In the genomic region with DNA sequence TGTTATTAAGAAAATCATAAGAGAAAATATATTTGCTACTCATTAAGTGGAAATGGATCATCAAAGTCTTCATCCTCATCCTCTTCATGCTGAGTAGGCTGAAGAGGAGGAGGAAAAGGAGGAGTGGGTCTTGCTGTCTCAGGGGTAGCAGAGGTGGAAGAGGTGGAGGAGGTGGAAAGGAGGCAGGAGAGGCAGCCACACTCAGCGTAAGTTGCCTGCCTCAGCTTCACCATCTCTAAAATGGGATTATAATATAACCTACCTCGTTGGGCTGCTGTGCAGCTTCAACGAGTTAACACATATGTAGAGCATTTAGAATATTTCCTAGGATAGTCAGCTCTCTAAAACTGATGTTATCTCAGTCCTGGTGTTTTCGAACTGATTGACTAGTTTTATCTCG, we compare ENCODE assay signal across 37 cellular contexts. TPM values are rescaled to one million over a fixed set of nuclear protein-coding genes. Genes with fewer than 3 reads are reported as not detected.
A peak's percentile ranks its signal among the peaks of the same experiment; 100 is the strongest.
DNase-seq lines count a peak whose midpoint lies in the region; ATAC-seq, FAIRE-seq and TF ChIP-seq lines count a peak whose summit lies in the region.
"Had no signal": no experiment of that assay in that cellular context is flagged by ENCODE, and none has a peak within 500 bp of the region (broad histone marks: within the 10 kb centered on the region; RNA-seq: fewer than 3 reads in every experiment).

No MANE protein-coding gene starts in this region.

- H3K27me3 ChIP-seq in HepG2 (ENCODE audit: control insufficient read depth in 1 of 2, insufficient read depth in 2 of 2, low read length in 2 of 2) (no peaks in the 10 kb centered on the region), right lobe of liver (no peaks in the 10 kb centered on the region), esophagus muscularis mucosa (peaks cover 0 to 11% (median 3%) of the 10 kb centered on the region in 4 donors)
- H3K27me3 ChIP-seq: BE2C, BLaER1 had no signal

- in situ Hi-C loops in HepG2 (cut with HindIII; ENCODE audit: extremely low pct_ligation_motif_present, low pct_unique_long_range_greater_than_20kb) = loop anchor here (10.0 kb wide), 1 partner anchor 144 kb away; no protein-coding TSS in a partner anchor

- 98% methylated on average over 5 of the region's 5 CpGs for WGBS in HepG2 (ENCODE audit: low lambda C conversion rate)
- 77% methylated on average over 3 of the region's 5 CpGs for WGBS in right lobe of liver (ENCODE audit: insufficient coverage, low coverage, low lambda C conversion rate, missing lambda C conversion rate)
- WGBS in esophagus muscularis mucosa = 95% methylated on average over 5 of the region's 5 CpGs

- TF ChIP-seq CTCF in HepG2 (CRISPR knock-in tag; IDR thresholded peaks at IDR 0.05) (no peak), right lobe of liver (IDR thresholded peaks at IDR 0.05) (no peak), HEK293 (tag by site-specific recombination; IDR thresholded peaks at IDR 0.05) (no peak), esophagus muscularis mucosa (IDR thresholded peaks at IDR 0.05) (no peak)

- DNase-seq in HepG2 (ENCODE audit: low spot score) (no peak), right lobe of liver (no peak), esophagus muscularis mucosa (ENCODE audit: extremely low spot score) (peak; percentile 57), islet precursor cell (peak; percentile 11), erythroblast (lab: John Stamatoyannopoulos, UW) (no peak), NCI-H82 (lab: John Stamatoyannopoulos, UW) (no peak)
- DNase-seq in activated CD4-positive, alpha-beta T cell treated with anti-CD3 and anti-CD28 coated beads, Interleukin-2, amount 10 ng/mL, durations not matched to agents 7 days and 5 days = no peak
- DNase-seq: 8988T; ACHN; AML-193; BE2C; C1 segment of cervical spinal cord; Caco-2; Calu3; CD4-positive, alpha-beta memory T cell; CD4-positive, alpha-beta T cell; CD4-positive, CD25-positive, alpha-beta regulatory T cell; CD8-positive, alpha-beta memory T cell; CD8-positive, alpha-beta T cell; COR-L47; DMS 273 treated with DMSO at 0.1 percent for 48 hours; DMS153; DMS53; DMS79; DMS79 treated with DMSO at 0.1 percent for 48 hours; DND-41; EL had no signal

- H2AFZ ChIP-seq in HepG2 (ENCODE audit: low read length) = no peak overlapping the region

- H3K4me2 ChIP-seq in HepG2 (ENCODE audit: low read depth, low read length) = no peak overlapping the region
- H3K4me2 ChIP-seq: A549; BLaER1; BLaER1 treated with 17β-estradiol and CSF1 and Interleukin-3, amounts not matched to agents 10 nM and 100 nM had no signal

- no peaks in the 10 kb centered on the region for H3K36me3 ChIP-seq in HepG2 (replicated peaks in 1 of 2; ENCODE audit: control insufficient read depth in 1 of 2, insufficient read depth in 2 of 2, low read length in 2 of 2)
- no peaks in the 10 kb centered on the region for H3K36me3 ChIP-seq in right lobe of liver
- H3K36me3 ChIP-seq in HEK293 (ENCODE audit: control insufficient read depth in 2 of 2, insufficient read depth in 1 of 2, low read length in 2 of 2) = no peaks in the 10 kb centered on the region
- H3K36me3 ChIP-seq in esophagus muscularis mucosa = no peaks in the 10 kb centered on the region
- H3K36me3 ChIP-seq: BE2C; BLaER1; BLaER1 treated with 17β-estradiol and CSF1 and Interleukin-3, amounts not matched to agents 10 nM and 100 nM had no signal

- H3K4me1 ChIP-seq in HepG2 (ENCODE audit: insufficient read depth, low read length) = peaks cover 19% of the 10 kb centered on the region
- H3K4me1 ChIP-seq in right lobe of liver = peaks cover 0 to 6% (median 0%) of the 10 kb centered on the region in 4 donors
- no peaks in the 10 kb centered on the region for H3K4me1 ChIP-seq in HEK293 (ENCODE audit: control insufficient read depth, insufficient read depth, low read length)
- H3K4me1 ChIP-seq in esophagus muscularis mucosa = peaks cover 0 to 13% (median 12%) of the 10 kb centered on the region in 4 donors
- H3K4me1 ChIP-seq: BE2C, BLaER1, Caco-2 had no signal

- BruUV-seq in HepG2 (replicated peaks; lab: Mats Ljungman, UMichigan) = no TSS peak

- H3K27me3 Mint-ChIP-seq in activated CD4-positive, alpha-beta T cell treated with anti-CD3 and anti-CD28 coated beads, Interleukin-2, amount 10 ng/mL, durations not matched to agents 7 days and 5 days = peaks cover 19% of the 10 kb centered on the region
- H3K27me3 Mint-ChIP-seq: B cell had no signal

- H3K27ac Mint-ChIP-seq in activated CD4-positive, alpha-beta T cell treated with anti-CD3 and anti-CD28 coated beads, Interleukin-2, amount 10 ng/mL, durations not matched to agents 7 days and 5 days = no peak overlapping the region
- H3K27ac Mint-ChIP-seq: B cell; CD14-positive monocyte; CD4-positive, alpha-beta memory T cell; CD4-positive, alpha-beta T cell; CD8-positive, alpha-beta memory T cell; CD8-positive, alpha-beta T cell had no signal

- TF ChIP-seq POLR2A in HepG2 (IDR thresholded peaks at IDR 0.05; ENCODE audit: insufficient read depth in 1 of 2, low read depth in 2 of 2, low read length in 2 of 2) (no peak), right lobe of liver (IDR thresholded peaks at IDR 0.05) (no peak), esophagus muscularis mucosa (IDR thresholded peaks at IDR 0.05; ENCODE audit: low read depth) (no peak), erythroblast (IDR thresholded peaks at IDR 0.05; ENCODE audit: low read length) (no peak)

- intact Hi-C loops in HepG2 (cut with micrococcal nuclease; ENCODE audit: unreplicated experiment) = no loop called here
- intact Hi-C loops in right lobe of liver (cut with DNase I) = loop anchor here in 1 of 2 donors (10.0 kb wide), 1 partner anchor 66 kb away; no protein-coding TSS in a partner anchor
- intact Hi-C loops in esophagus muscularis mucosa (cut with DNase I) = no loop called here

- ATAC-seq in HepG2 = no peak
- no peak for ATAC-seq in right lobe of liver
- ATAC-seq: A549; CD8-positive, alpha-beta T cell had no signal

- no peaks in the 10 kb centered on the region for H3K36me3 Mint-ChIP-seq in activated CD4-positive, alpha-beta T cell treated with anti-CD3 and anti-CD28 coated beads, Interleukin-2, amount 10 ng/mL, durations not matched to agents 7 days and 5 days (ENCODE audit: low read depth)
- H3K36me3 Mint-ChIP-seq: CD14-positive monocyte; CD4-positive, alpha-beta memory T cell; CD4-positive, CD25-positive, alpha-beta regulatory T cell; CD8-positive, alpha-beta T cell had no signal

- CTCF ChIA-PET in HepG2 (lab: Yijun Ruan, JAX; ENCODE audit: low intra/inter-chr PET ratio, low total read pairs) = no interaction called here
- CTCF ChIA-PET in HEK293 (lab: Yijun Ruan, JAX) = no interaction called here
- CTCF ChIA-PET in activated CD4-positive, alpha-beta T cell treated with anti-CD3 and anti-CD28 coated beads, Interleukin-2, amount 10 ng/mL, durations not matched to agents 7 days and 5 days (lab: Charles Lee) = interaction anchor here (1.3 kb wide), 1 partner anchor 10 kb away, joined by 4 read pairs; no protein-coding TSS in a partner anchor

- H3K4me3 ChIP-seq in HepG2 (replicated peaks in 1 of 3; ENCODE audit: insufficient read depth in 1 of 3, low read depth in 2 of 3, low read length in 3 of 3) (no peak overlapping the region), right lobe of liver (no peak overlapping the region), HEK293 (ENCODE audit: low read depth, low read length) (no peak overlapping the region), esophagus muscularis mucosa (no peak overlapping the region)
- H3K4me3 ChIP-seq: A549; BLaER1; BLaER1 treated with 17β-estradiol and CSF1 and Interleukin-3, amounts not matched to agents 10 nM and 100 nM had no signal

- no peak for TF ChIP-seq RAD21 in HepG2 (CRISPR knock-in tag; IDR thresholded peaks at IDR 0.05)

- H4K20me1 ChIP-seq in HepG2 (ENCODE audit: insufficient read depth, low read length) = no peaks in the 10 kb centered on the region
- H4K20me1 ChIP-seq: BLaER1; BLaER1 treated with 17β-estradiol and CSF1 and Interleukin-3, amounts not matched to agents 10 nM and 100 nM had no signal

- no peaks in the 10 kb centered on the region for H3K4me1 Mint-ChIP-seq in activated CD4-positive, alpha-beta T cell treated with anti-CD3 and anti-CD28 coated beads, Interleukin-2, amount 10 ng/mL, durations not matched to agents 7 days and 5 days

- peaks cover 3% of the 10 kb centered on the region for H3K79me2 ChIP-seq in HepG2 (ENCODE audit: insufficient read depth, low read length)

- POLR2A ChIA-PET in HepG2 (lab: Yijun Ruan, JAX) (no interaction called here), HEK293 (lab: Yijun Ruan, JAX) (no interaction called here)
- POLR2A ChIA-PET in activated CD4-positive, alpha-beta T cell treated with anti-CD3 and anti-CD28 coated beads, Interleukin-2, amount 10 ng/mL, durations not matched to agents 7 days and 5 days (lab: Charles Lee) = no interaction called here

- TF ChIP-seq EP300 in HepG2 (IDR thresholded peaks at IDR 0.05; ENCODE audit: low read depth in 2 of 2, low read length in 2 of 2) (no peak), HepG2 (CRISPR knock-in tag; IDR thresholded peaks at IDR 0.05; ENCODE audit: borderline replicate concordance) (no peak), esophagus muscularis mucosa (IDR thresholded peaks at IDR 0.05) (no peak)

- H3K9me3 ChIP-seq in HepG2 (ENCODE audit: low read length) = no peaks in the 10 kb centered on the region
- no peaks in the 10 kb centered on the region for H3K9me3 ChIP-seq in right lobe of liver
- no peaks in the 10 kb centered on the region for H3K9me3 ChIP-seq in HEK293 (ENCODE audit: control insufficient read depth, insufficient read depth, low read depth, low read length)
- H3K9me3 ChIP-seq in esophagus muscularis mucosa = peaks cover 0 to 7% (median 3%) of the 10 kb centered on the region in 4 donors
- H3K9me3 ChIP-seq: BE2C; BLaER1; BLaER1 treated with 17β-estradiol and CSF1 and Interleukin-3, amounts not matched to agents 10 nM and 100 nM; Caco-2 had no signal

- H3K4me3 Mint-ChIP-seq in activated CD4-positive, alpha-beta T cell treated with anti-CD3 and anti-CD28 coated beads, Interleukin-2, amount 10 ng/mL, durations not matched to agents 7 days and 5 days = no peak overlapping the region
- H3K4me3 Mint-ChIP-seq: B cell; CD14-positive monocyte; CD4-positive, alpha-beta memory T cell; CD4-positive, alpha-beta T cell; CD4-positive, CD25-positive, alpha-beta regulatory T cell; CD8-positive, alpha-beta memory T cell; CD8-positive, alpha-beta T cell had no signal

- H3K27ac ChIP-seq in HepG2 (ENCODE audit: extremely low read length, insufficient read depth, low read length) (no peak overlapping the region), right lobe of liver (no peak overlapping the region), HEK293 (ENCODE audit: extremely low read depth, low read depth, low read length) (no peak overlapping the region), esophagus muscularis mucosa (replicated peaks in 1 of 4) (no peak overlapping the region)
- H3K27ac ChIP-seq: 22Rv1; A549; BLaER1; BLaER1 treated with 17β-estradiol and CSF1 and Interleukin-3, amounts not matched to agents 10 nM and 100 nM; C4-2B had no signal

- H3K9ac ChIP-seq in HepG2 (ENCODE audit: insufficient read depth, low read depth, low read length) = no peak overlapping the region
- H3K9ac ChIP-seq: BLaER1; BLaER1 treated with 17β-estradiol and CSF1 and Interleukin-3, amounts not matched to agents 10 nM and 100 nM had no signal

- no peak for FAIRE-seq in HepG2 (lab: Jason Lieb, UNC)
- FAIRE-seq: A204.1, A549, D721Med had no signal

- no peaks in the 10 kb centered on the region for H3K9me3 Mint-ChIP-seq in activated CD4-positive, alpha-beta T cell treated with anti-CD3 and anti-CD28 coated beads, Interleukin-2, amount 10 ng/mL, durations not matched to agents 7 days and 5 days
- H3K9me3 Mint-ChIP-seq: CD8-positive, alpha-beta memory T cell had no signal

RNA-seq across cellular contexts. Expression of a gene that starts 4.3 kb away (rescaled TPM):
- 89.8 and 134 TPM in 2 replicates for total RNA-seq in HepG2 (2016; rRNA removed; fragmentation: Illumina TruSeq; extraction: Trizol)
- 6.6 and 8.5 TPM in 2 replicates for total RNA-seq in HepG2 (2016; cell fraction: cytosol; rRNA removed; fragmentation: Illumina TruSeq; extraction: Trizol; ENCODE audit: low read depth)
- 89.7 and 128 TPM in 2 replicates for total RNA-seq in HepG2 (2016; cell fraction: insoluble cytoplasmic fraction; rRNA removed; fragmentation: Illumina TruSeq; extraction: Trizol)
- 27.4 and 29.4 TPM in 2 replicates for total RNA-seq in HepG2 (2016; cell fraction: membrane; rRNA removed; fragmentation: Illumina TruSeq; extraction: Trizol)
- total RNA-seq in HepG2 (2016; cell fraction: nucleus; rRNA removed; fragmentation: Illumina TruSeq; extraction: Trizol) = 108 and 113 TPM in 2 replicates
- polyA plus RNA-seq in HepG2 (2011; rRNA removed) = 29.5 and 36.9 TPM in 2 replicates
- 14.6 and 19.2 TPM in 2 replicates for polyA plus RNA-seq in HepG2 (2011; cell fraction: cytosol; rRNA removed)
- 34.7 and 34.9 TPM in 2 replicates for polyA plus RNA-seq in HepG2 (2011; cell fraction: nucleus; rRNA removed)
- 29.4 and 36.8 TPM in 2 replicates for polyA plus RNA-seq in HepG2 (2012)
- 2.2 and 2.6 TPM in 2 replicates for polyA plus RNA-seq in HepG2 (2016; cell fraction: cytosol; fragmentation: Illumina TruSeq; extraction: Trizol; ENCODE audit: low read depth)
- 101 and 106 TPM in 2 replicates for polyA plus RNA-seq in HepG2 (2016; cell fraction: insoluble cytoplasmic fraction; fragmentation: Illumina TruSeq; extraction: Trizol; ENCODE audit: low read depth)
- 8.4 and 10.5 TPM in 2 replicates for polyA plus RNA-seq in HepG2 (2016; cell fraction: membrane; fragmentation: Illumina TruSeq; extraction: Trizol; ENCODE audit: low read depth)
- 79.1 and 80.1 TPM in 2 replicates for polyA plus RNA-seq in HepG2 (2016; cell fraction: nucleus; fragmentation: Illumina TruSeq; extraction: Trizol; ENCODE audit: insufficient read depth, low read depth)
- polyA minus RNA-seq in HepG2 (2011; rRNA and poly(A)+ RNA removed; ENCODE audit: low replicate concordance) = 12.3 and 50.8 TPM in 2 replicates
- 45.9 and 51.5 TPM in 2 replicates for polyA minus RNA-seq in HepG2 (2011; cell fraction: cytosol; rRNA and poly(A)+ RNA removed)
- 155 and 169 TPM in 2 replicates for polyA minus RNA-seq in HepG2 (2011; cell fraction: nucleus; rRNA and poly(A)+ RNA removed)
- 100 to 1,000 TPM; 171 to 273 (median 221) TPM for total RNA-seq in right lobe of liver
- 10 to 100 TPM; 14.8 to 17.3 (median 15.9) TPM for total RNA-seq in esophagus muscularis mucosa
- total RNA-seq in activated CD4-positive, alpha-beta T cell treated with anti-CD3 and anti-CD28 coated beads, Interleukin-2, amount 10 ng/mL, durations not matched to agents 7 days and 5 days = under 1 TPM; 0.74 to 0.98 TPM
- total RNA-seq: CD4-positive, CD25-positive, alpha-beta regulatory T cell had no signal
- polyA plus RNA-seq: CD14-positive monocyte; CD4-positive, CD25-positive, alpha-beta regulatory T cell had no signal

Comparison
In these comparisons a context has a peak if more than half of its experiments do, and no peak if none do; other contexts are left out.
1. DNase-seq: peak in esophagus muscularis mucosa (single experiment) and islet precursor cell (single experiment); none in HepG2 (single experiment), right lobe of liver (0 of 3), erythroblast (0 of 2), NCI-H82 (single experiment) and activated CD4-positive, alpha-beta T cell treated with anti-CD3 and anti-CD28 coated beads, Interleukin-2, amount 10 ng/mL, durations not matched to agents 7 days and 5 days (single experiment).